24 cellular contexts compared by ENCODE assay signal in the genomic region with DNA sequence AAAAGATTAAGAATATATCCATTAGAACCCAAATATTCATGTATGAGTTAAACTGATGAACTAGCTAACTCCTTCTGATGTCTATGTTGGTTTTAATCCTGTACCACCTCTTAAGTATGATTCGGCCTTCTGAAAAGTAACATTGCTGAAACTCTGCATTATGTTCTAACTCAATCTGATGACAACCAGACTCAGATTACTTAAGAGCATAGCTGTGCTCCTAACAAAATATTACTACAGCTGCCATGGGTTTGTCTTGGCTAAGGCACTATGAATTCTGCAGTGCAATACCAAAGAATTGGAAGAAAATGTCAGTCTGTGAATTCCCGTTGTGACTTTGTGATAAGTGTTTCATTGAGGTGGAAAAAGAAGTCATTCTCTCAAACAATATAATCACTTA.
DNase-seq lines count a peak whose midpoint lies in the region; ATAC-seq and TF ChIP-seq lines count a peak whose summit lies in the region.
"Had no signal": no experiment of that assay in that cellular context is flagged by ENCODE, and none has a peak within 500 bp of the region (broad histone marks: within the 10 kb centered on the region; RNA-seq: fewer than 3 reads in every experiment).

No MANE protein-coding gene starts in this region.

- H3K4me1 ChIP-seq in gastroesophageal sphincter (peaks cover 0 to 37% (median 0%) of the 10 kb centered on the region in 3 donors), thyroid gland (peaks cover 0 to 5% of the 10 kb centered on the region in 2 donors)
- H3K4me1 ChIP-seq: A549, adrenal gland, foreskin keratinocyte, right lobe of liver had no signal

- H3K9me3 ChIP-seq in gastroesophageal sphincter, result no peaks in the 10 kb centered on the region
- no peaks in the 10 kb centered on the region for H3K9me3 ChIP-seq in thyroid gland
- H3K9me3 ChIP-seq: A549, adrenal gland, right lobe of liver had no signal

- H3K27ac ChIP-seq in gastroesophageal sphincter (peak overlapping the region; percentile 53 to 79 (median 73)), thyroid gland (no peak overlapping the region)
- H3K27ac ChIP-seq: A549, adrenal gland, C4-2B, foreskin keratinocyte, right lobe of liver had no signal

- H3K4me3 ChIP-seq in AG09309 (ENCODE audit: control insufficient read depth, low read depth, low read length) (no peak overlapping the region), gastroesophageal sphincter (no peak overlapping the region), thyroid gland (replicated peaks in 1 of 3) (no peak overlapping the region)
- H3K4me3 ChIP-seq: A549, adrenal gland, right lobe of liver had no signal

- H3K27me3 Mint-ChIP-seq in stimulated activated naive CD8-positive, alpha-beta T cell treated with anti-CD3 and anti-CD28 coated beads, Interleukin-15, amount 100 ng/mL, for 72 hours, result no peaks in the 10 kb centered on the region
- H3K27me3 Mint-ChIP-seq: activated CD4-positive, alpha-beta T cell treated with anti-CD3 and anti-CD28 coated beads for 36 hours had no signal

- no peak for ATAC-seq in gastroesophageal sphincter
- ATAC-seq in stimulated activated naive CD8-positive, alpha-beta T cell treated with anti-CD3 and anti-CD28 coated beads, Interleukin-15, amount 100 ng/mL, for 72 hours, result no peak
- ATAC-seq: A549; activated CD4-positive, alpha-beta T cell treated with anti-CD3 and anti-CD28 coated beads for 36 hours; foreskin keratinocyte; left colon; right lobe of liver; stimulated activated naive CD8-positive, alpha-beta T cell treated with anti-CD3 and anti-CD28 coated beads, Interleukin-15, Interleukin-2, amounts not matched to agents 100 U/mL and 50 U/mL, for 24 hours had no signal

- H3K36me3 ChIP-seq in gastroesophageal sphincter (no peaks in the 10 kb centered on the region), thyroid gland (no peaks in the 10 kb centered on the region)
- H3K36me3 ChIP-seq: adrenal gland, right lobe of liver had no signal

- TF ChIP-seq POLR2A in gastroesophageal sphincter (IDR thresholded peaks at IDR 0.05), result no peak
- TF ChIP-seq POLR2A in thyroid gland (IDR thresholded peaks at IDR 0.05), result no peak

- no peaks in the 10 kb centered on the region for H3K4me1 Mint-ChIP-seq in stimulated activated naive CD8-positive, alpha-beta T cell treated with anti-CD3 and anti-CD28 coated beads, Interleukin-15, amount 100 ng/mL, for 72 hours
- H3K4me1 Mint-ChIP-seq: activated CD4-positive, alpha-beta T cell treated with anti-CD3 and anti-CD28 coated beads for 36 hours had no signal

- TF ChIP-seq EP300 in gastroesophageal sphincter (IDR thresholded peaks at IDR 0.05), result no peak

- no peaks in the 10 kb centered on the region for H3K27me3 ChIP-seq in gastroesophageal sphincter
- no peaks in the 10 kb centered on the region for H3K27me3 ChIP-seq in thyroid gland
- H3K27me3 ChIP-seq: adrenal gland, foreskin keratinocyte, right lobe of liver had no signal

- no peak overlapping the region for H3K4me3 Mint-ChIP-seq in stimulated activated naive CD8-positive, alpha-beta T cell treated with anti-CD3 and anti-CD28 coated beads, Interleukin-15, amount 100 ng/mL, for 72 hours
- H3K4me3 Mint-ChIP-seq: activated CD4-positive, alpha-beta T cell treated with anti-CD3 and anti-CD28 coated beads for 36 hours had no signal

- no peak overlapping the region for H3K27ac Mint-ChIP-seq in stimulated activated naive CD8-positive, alpha-beta T cell treated with anti-CD3 and anti-CD28 coated beads, Interleukin-15, amount 100 ng/mL, for 72 hours
- H3K27ac Mint-ChIP-seq: activated CD4-positive, alpha-beta T cell treated with anti-CD3 and anti-CD28 coated beads for 36 hours had no signal

- 8 to 20% methylated on average over 2 of the region's 2 CpGs for WGBS in gastroesophageal sphincter (ENCODE audit: low coverage in 1 of 2), 2 donors
- WGBS in thyroid gland, 2 donors, result 25 to 42% methylated on average over 2 of the region's 2 CpGs

- DNase-seq in AG09309 (ENCODE audit: low read depth) (peak; percentile 24), astrocyte of the hippocampus (ENCODE audit: low read depth, low spot score) (peak; percentile 49), myocyte (ENCODE audit: low read depth) (peak; percentile 67), HUDEP-2 (lab: John Stamatoyannopoulos, UW; ENCODE audit: unreplicated experiment in 76 of 76) (no peak), NCI-H226 (no peak), thyroid gland (no peak)
- DNase-seq in stimulated activated naive CD8-positive, alpha-beta T cell treated with anti-CD3 and anti-CD28 coated beads, Interleukin-15, amount 100 ng/mL, for 72 hours, result no peak
- DNase-seq: activated CD4-positive, alpha-beta T cell treated with anti-CD3 and anti-CD28 coated beads for 36 hours; activated gamma-delta T cell; adrenal gland; DMS 273 treated with DMSO at 0.1 percent for 48 hours; foreskin keratinocyte; H7; left colon; NCI-H1436 treated with DMSO at 0.1 percent for 48 hours; NCI-H2171; NCI-H748 treated with DMSO at 0.1 percent for 48 hours; nucleus accumbens; right lobe of liver; stimulated activated CD4-positive, alpha-beta T cell treated with anti-CD3 and anti-CD28 coated beads, Interleukin-2, amount 100 ng/mL, for 24 hours; stimulated activated naive CD8-positive, alpha-beta T cell treated with anti-CD3 and anti-CD28 coated beads, Interleukin-15, Interleukin-2, amounts not matched to agents 100 U/mL and 50 U/mL, for 24 hours had no signal

- intact Hi-C loops in thyroid gland (cut with DNase I), result no loop called here

- TF ChIP-seq CTCF in AG09309 (IDR thresholded peaks at IDR 0.05; ENCODE audit: control insufficient read depth, insufficient read depth, low read depth, low read length, missing control alignments), result no peak
- no peak for TF ChIP-seq CTCF in gastroesophageal sphincter (IDR thresholded peaks at IDR 0.05)
- no peak for TF ChIP-seq CTCF in thyroid gland (IDR thresholded peaks at IDR 0.05)

- H3K9me3 Mint-ChIP-seq in stimulated activated naive CD8-positive, alpha-beta T cell treated with anti-CD3 and anti-CD28 coated beads, Interleukin-15, amount 100 ng/mL, for 72 hours, result no peaks in the 10 kb centered on the region

Comparison
In these comparisons a context has a peak if more than half of its experiments do, and no peak if none do; other contexts are left out.
1. DNase-seq: peak in AG09309 (single experiment), astrocyte of the hippocampus (single experiment) and myocyte (single experiment); none in HUDEP-2 (0 of 76), NCI-H226 (single experiment), thyroid gland (0 of 2) and stimulated activated naive CD8-positive, alpha-beta T cell treated with anti-CD3 and anti-CD28 coated beads, Interleukin-15, amount 100 ng/mL, for 72 hours (0 of 2).
2. H3K27ac ChIP-seq: peak in gastroesophageal sphincter (4 of 4); none in thyroid gland (0 of 3).